Comparison of ENCODE assay signal across 3 cellular contexts in the genomic region with DNA sequence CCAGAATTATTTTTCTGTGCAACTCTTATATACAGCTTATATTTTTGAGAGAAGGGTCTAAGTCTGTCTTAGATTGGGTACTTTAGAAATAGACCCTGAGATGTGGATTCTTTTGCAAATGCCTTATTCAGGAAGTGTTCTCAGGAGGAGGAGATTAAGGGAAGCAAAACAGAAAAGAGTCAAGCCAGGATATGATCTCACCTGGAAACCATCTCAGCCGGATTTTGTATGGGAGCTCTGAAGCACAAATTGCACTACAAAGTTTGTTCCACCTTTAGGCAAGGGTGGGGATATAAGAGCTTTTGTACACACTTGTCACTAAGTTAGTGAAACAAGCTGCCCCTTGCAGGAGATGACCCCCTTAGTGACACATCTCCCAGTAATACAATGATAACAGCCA.
A peak's percentile ranks its signal among the peaks of the same experiment; 100 is the strongest.
TF ChIP-seq lines count a peak whose summit lies in the region.

No MANE protein-coding gene starts in this region.

TF ChIP-seq in GM23338, 12 proteins besides CTCF, POLR2A, EP300 and RAD21 (continues in another document):
- TF ChIP-seq POLR2AphosphoS5 (IDR thresholded peaks at IDR 0.05; ENCODE audit: low read depth), result no peak
- TF ChIP-seq NANOG (IDR thresholded peaks at IDR 0.05; ENCODE audit: borderline replicate concordance), result no peak
- TF ChIP-seq JUNB (IDR thresholded peaks at IDR 0.05; ENCODE audit: unreplicated experiment), result no peak
- TF ChIP-seq STAT1 (IDR thresholded peaks at IDR 0.05; ENCODE audit: unreplicated experiment), result no peak
- TF ChIP-seq, protein P1, sequence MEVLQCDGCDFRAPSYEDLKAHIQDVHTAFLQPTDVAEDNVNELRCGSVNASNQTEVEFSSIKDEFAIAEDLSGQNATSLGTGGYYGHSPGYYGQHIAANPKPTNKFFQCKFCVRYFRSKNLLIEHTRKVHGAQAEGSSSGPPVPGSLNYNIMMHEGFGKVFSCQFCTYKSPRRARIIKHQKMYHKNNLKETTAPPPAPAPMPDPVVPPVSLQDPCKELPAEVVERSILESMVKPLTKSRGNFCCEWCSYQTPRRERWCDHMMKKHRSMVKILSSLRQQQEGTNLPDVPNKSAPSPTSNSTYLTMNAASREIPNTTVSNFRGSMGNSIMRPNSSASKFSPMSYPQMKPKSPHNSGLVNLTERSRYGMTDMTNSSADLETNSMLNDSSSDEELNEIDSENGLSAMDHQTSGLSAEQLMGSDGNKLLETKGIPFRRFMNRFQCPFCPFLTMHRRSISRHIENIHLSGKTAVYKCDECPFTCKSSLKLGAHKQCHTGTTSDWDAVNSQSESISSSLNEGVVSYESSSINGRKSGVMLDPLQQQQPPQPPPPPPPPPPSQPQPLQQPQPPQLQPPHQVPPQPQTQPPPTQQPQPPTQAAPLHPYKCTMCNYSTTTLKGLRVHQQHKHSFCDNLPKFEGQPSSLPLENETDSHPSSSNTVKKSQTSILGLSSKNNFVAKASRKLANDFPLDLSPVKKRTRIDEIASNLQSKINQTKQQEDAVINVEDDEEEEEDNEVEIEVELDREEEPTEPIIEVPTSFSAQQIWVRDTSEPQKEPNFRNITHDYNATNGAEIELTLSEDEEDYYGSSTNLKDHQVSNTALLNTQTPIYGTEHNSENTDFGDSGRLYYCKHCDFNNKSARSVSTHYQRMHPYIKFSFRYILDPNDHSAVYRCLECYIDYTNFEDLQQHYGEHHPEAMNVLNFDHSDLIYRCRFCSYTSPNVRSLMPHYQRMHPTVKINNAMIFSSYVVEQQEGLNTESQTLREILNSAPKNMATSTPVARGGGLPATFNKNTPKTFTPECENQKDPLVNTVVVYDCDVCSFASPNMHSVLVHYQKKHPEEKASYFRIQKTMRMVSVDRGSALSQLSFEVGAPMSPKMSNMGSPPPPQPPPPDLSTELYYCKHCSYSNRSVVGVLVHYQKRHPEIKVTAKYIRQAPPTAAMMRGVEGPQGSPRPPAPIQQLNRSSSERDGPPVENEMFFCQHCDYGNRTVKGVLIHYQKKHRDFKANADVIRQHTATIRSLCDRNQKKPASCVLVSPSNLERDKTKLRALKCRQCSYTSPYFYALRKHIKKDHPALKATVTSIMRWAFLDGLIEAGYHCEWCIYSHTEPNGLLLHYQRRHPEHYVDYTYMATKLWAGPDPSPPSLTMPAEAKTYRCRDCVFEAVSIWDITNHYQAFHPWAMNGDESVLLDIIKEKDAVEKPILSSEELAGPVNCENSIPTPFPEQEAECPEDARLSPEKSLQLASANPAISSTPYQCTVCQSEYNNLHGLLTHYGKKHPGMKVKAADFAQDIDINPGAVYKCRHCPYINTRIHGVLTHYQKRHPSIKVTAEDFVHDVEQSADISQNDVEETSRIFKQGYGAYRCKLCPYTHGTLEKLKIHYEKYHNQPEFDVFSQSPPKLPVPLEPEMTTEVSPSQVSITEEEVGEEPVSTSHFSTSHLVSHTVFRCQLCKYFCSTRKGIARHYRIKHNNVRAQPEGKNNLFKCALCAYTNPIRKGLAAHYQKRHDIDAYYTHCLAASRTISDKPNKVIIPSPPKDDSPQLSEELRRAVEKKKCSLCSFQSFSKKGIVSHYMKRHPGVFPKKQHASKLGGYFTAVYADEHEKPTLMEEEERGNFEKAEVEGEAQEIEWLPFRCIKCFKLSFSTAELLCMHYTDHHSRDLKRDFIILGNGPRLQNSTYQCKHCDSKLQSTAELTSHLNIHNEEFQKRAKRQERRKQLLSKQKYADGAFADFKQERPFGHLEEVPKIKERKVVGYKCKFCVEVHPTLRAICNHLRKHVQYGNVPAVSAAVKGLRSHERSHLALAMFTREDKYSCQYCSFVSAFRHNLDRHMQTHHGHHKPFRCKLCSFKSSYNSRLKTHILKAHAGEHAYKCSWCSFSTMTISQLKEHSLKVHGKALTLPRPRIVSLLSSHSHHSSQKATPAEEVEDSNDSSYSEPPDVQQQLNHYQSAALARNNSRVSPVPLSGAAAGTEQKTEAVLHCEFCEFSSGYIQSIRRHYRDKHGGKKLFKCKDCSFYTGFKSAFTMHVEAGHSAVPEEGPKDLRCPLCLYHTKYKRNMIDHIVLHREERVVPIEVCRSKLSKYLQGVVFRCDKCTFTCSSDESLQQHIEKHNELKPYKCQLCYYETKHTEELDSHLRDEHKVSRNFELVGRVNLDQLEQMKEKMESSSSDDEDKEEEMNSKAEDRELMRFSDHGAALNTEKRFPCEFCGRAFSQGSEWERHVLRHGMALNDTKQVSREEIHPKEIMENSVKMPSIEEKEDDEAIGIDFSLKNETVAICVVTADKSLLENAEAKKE (CRISPR knock-in tag; IDR thresholded peaks at IDR 0.05), result no peak

TF ChIP-seq in endothelial cell of umbilical vein, 7 proteins besides CTCF, POLR2A, EP300 and RAD21:
- TF ChIP-seq GATA2 (IDR thresholded peaks at IDR 0.05; ENCODE audit: insufficient read depth, insufficient read length, low read depth, low read length), result no peak
- no peak for TF ChIP-seq MAX (IDR thresholded peaks at IDR 0.05; ENCODE audit: insufficient read depth, insufficient read length)
- TF ChIP-seq POLR2AphosphoS5 (IDR thresholded peaks at IDR 0.05; ENCODE audit: insufficient read depth, low read depth, low read length), result no peak
- peak; percentile 51 for TF ChIP-seq JUN (IDR thresholded peaks at IDR 0.05; ENCODE audit: borderline replicate concordance, insufficient read depth, insufficient read length, low read depth)
- TF ChIP-seq FOS (IDR thresholded peaks at IDR 0.05; ENCODE audit: borderline replicate concordance, insufficient read depth, low read length), result no peak

TF ChIP-seq in HepG2, 621 proteins besides CTCF, POLR2A, EP300 and RAD21:
- TF ChIP-seq FIP1L1 (IDR thresholded peaks at IDR 0.05; ENCODE audit: borderline replicate concordance, insufficient read depth, low read depth, low read length) (no peak), ZNF878 (CRISPR knock-in tag; IDR thresholded peaks at IDR 0.05) (no peak), ZNF605 (CRISPR knock-in tag; IDR thresholded peaks at IDR 0.05) (no peak), ZNF17 (CRISPR knock-in tag; IDR thresholded peaks at IDR 0.05) (no peak), CAMTA2 (CRISPR knock-in tag; IDR thresholded peaks at IDR 0.05; ENCODE audit: borderline replicate concordance) (no peak), ZNF432 (CRISPR knock-in tag; IDR thresholded peaks at IDR 0.05; ENCODE audit: borderline replicate concordance) (no peak)
- TF ChIP-seq, protein P2, sequence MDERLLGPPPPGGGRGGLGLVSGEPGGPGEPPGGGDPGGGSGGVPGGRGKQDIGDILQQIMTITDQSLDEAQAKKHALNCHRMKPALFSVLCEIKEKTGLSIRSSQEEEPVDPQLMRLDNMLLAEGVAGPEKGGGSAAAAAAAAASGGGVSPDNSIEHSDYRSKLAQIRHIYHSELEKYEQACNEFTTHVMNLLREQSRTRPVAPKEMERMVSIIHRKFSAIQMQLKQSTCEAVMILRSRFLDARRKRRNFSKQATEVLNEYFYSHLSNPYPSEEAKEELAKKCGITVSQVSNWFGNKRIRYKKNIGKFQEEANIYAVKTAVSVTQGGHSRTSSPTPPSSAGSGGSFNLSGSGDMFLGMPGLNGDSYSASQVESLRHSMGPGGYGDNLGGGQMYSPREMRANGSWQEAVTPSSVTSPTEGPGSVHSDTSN (CRISPR knock-in tag; IDR thresholded peaks at IDR 0.05), result no peak
